8 cellular contexts compared by ENCODE assay signal in genomic region chr1:154326546-154327465, GRCh38. TPM values are rescaled to one million over a fixed set of nuclear protein-coding genes. Genes with fewer than 3 reads are reported as not detected.
DNase-seq lines count a peak whose midpoint lies in the region; ATAC-seq, FAIRE-seq and TF ChIP-seq lines count a peak whose summit lies in the region.

No MANE protein-coding gene starts in this region.

- DNase-seq in A549 (ENCODE audit: low read depth in 1 of 2, low spot score in 1 of 2) (peak in 1 of 2 experiments; percentile 40), HFF-Myc (ENCODE audit: extremely low read depth, low read depth) (peak; percentile 57), left ventricle myocardium superior (peak; percentile 54), SW480 (ENCODE audit: low spot score) (no peak)
- no peak for DNase-seq in activated T-helper 2 cell treated with anti-CD3 and anti-CD28 coated beads, Interferon-gamma antibody, Interleukin-2, Interleukin-4, amounts not matched to agents 10 μg/mL and 5 μg/mL and 100 μg/mL, durations not matched to agents 14 hours and 24 hours and 36 hours (ENCODE audit: low spot score)
- no peak for DNase-seq in stimulated activated effector memory CD8-positive, alpha-beta T cell treated with anti-CD3 and anti-CD28 coated beads, Interleukin-12 subunit alpha, Interleukin-12 subunit beta, amount 100 ng/mL, for 72 hours (ENCODE audit: low spot score in 2 of 2)

- H3K27me3 Mint-ChIP-seq in activated T-helper 2 cell treated with anti-CD3 and anti-CD28 coated beads, Interferon-gamma antibody, Interleukin-2, Interleukin-4, amounts not matched to agents 10 μg/mL and 5 μg/mL and 100 μg/mL, durations not matched to agents 14 hours and 24 hours and 36 hours (ENCODE audit: low read depth) = peaks cover 12% of the 10 kb centered on the region

- intact Hi-C loops in activated T-helper 2 cell treated with anti-CD3 and anti-CD28 coated beads, Interferon-gamma antibody, Interleukin-2, Interleukin-4, amounts not matched to agents 10 μg/mL and 5 μg/mL and 100 μg/mL, durations not matched to agents 14 hours and 24 hours and 36 hours (cut with micrococcal nuclease) = loop anchor here (5.0 to 10.0 kb wide), 3 partner anchors 145 to 628 kb away; partner anchors contain the start of genes PBXIP1 and UBE2Q1
- intact Hi-C loops in left ventricle myocardium superior (cut with micrococcal nuclease) = no loop called here

- ATAC-seq in A549 = peak; percentile 15 to 25
- peak; percentile 10 for ATAC-seq in left ventricle myocardium superior
- ATAC-seq in stimulated activated effector memory CD8-positive, alpha-beta T cell treated with anti-CD3 and anti-CD28 coated beads, Interleukin-12 subunit alpha, Interleukin-12 subunit beta, amount 100 ng/mL, for 72 hours = no peak
- ATAC-seq in GM18505 (IDR thresholded peaks at IDR 0.05; ENCODE audit: unreplicated experiment) = no peak
- ATAC-seq in GM19452 (IDR thresholded peaks at IDR 0.05; ENCODE audit: unreplicated experiment) = no peak

- H3K9me3 Mint-ChIP-seq in activated T-helper 2 cell treated with anti-CD3 and anti-CD28 coated beads, Interferon-gamma antibody, Interleukin-2, Interleukin-4, amounts not matched to agents 10 μg/mL and 5 μg/mL and 100 μg/mL, durations not matched to agents 14 hours and 24 hours and 36 hours = no peaks in the 10 kb centered on the region
- H3K9me3 Mint-ChIP-seq in stimulated activated effector memory CD8-positive, alpha-beta T cell treated with anti-CD3 and anti-CD28 coated beads, Interleukin-12 subunit alpha, Interleukin-12 subunit beta, amount 100 ng/mL, for 72 hours = no peaks in the 10 kb centered on the region

- TF ChIP-seq CTCF in A549 (IDR thresholded peaks at IDR 0.05) = no peak; the same call in 1 of the 3 replicates
- no peak for TF ChIP-seq CTCF in HFF-Myc (IDR thresholded peaks at IDR 0.05; ENCODE audit: low read depth, low read length, missing control alignments)

- TF ChIP-seq EP300 in A549 (IDR thresholded peaks at IDR 0.05) = no peak

- FAIRE-seq in A549 (lab: Jason Lieb, UNC) = no peak

- peak overlapping the region; percentile 83 for H3K27ac Mint-ChIP-seq in activated T-helper 2 cell treated with anti-CD3 and anti-CD28 coated beads, Interferon-gamma antibody, Interleukin-2, Interleukin-4, amounts not matched to agents 10 μg/mL and 5 μg/mL and 100 μg/mL, durations not matched to agents 14 hours and 24 hours and 36 hours
- peak overlapping the region; percentile 91 for H3K27ac Mint-ChIP-seq in stimulated activated effector memory CD8-positive, alpha-beta T cell treated with anti-CD3 and anti-CD28 coated beads, Interleukin-12 subunit alpha, Interleukin-12 subunit beta, amount 100 ng/mL, for 72 hours

- H3K4me1 ChIP-seq in A549 = peaks cover 12% of the 10 kb centered on the region

- TF ChIP-seq POLR2A in A549 (IDR thresholded peaks at IDR 0.05; ENCODE audit: low read length) (no peak), GM18505 (IDR thresholded peaks at IDR 0.05; ENCODE audit: borderline replicate concordance, extremely low read depth, insufficient read depth, insufficient read length) (no peak)

- POLR2A ChIA-PET in A549 (lab: Yijun Ruan, JAX) = interaction anchor here (2.5 kb wide), 1 partner anchor 9 kb away, joined by 11 read pairs; no protein-coding TSS in a partner anchor

- CTCF ChIA-PET in A549 (lab: Yijun Ruan, JAX) = interaction anchor here (0.6 to 13.9 kb wide), 33 partner anchors 10 to 451 kb away, joined by 3 to 268 read pairs (median 3); no protein-coding TSS in a partner anchor

- H3K4me2 ChIP-seq in A549 = peak overlapping the region; percentile 91

- H3K4me3 Mint-ChIP-seq in activated T-helper 2 cell treated with anti-CD3 and anti-CD28 coated beads, Interferon-gamma antibody, Interleukin-2, Interleukin-4, amounts not matched to agents 10 μg/mL and 5 μg/mL and 100 μg/mL, durations not matched to agents 14 hours and 24 hours and 36 hours (ENCODE audit: low read depth) = peak overlapping the region; percentile 93
- H3K4me3 Mint-ChIP-seq in stimulated activated effector memory CD8-positive, alpha-beta T cell treated with anti-CD3 and anti-CD28 coated beads, Interleukin-12 subunit alpha, Interleukin-12 subunit beta, amount 100 ng/mL, for 72 hours = peak overlapping the region; percentile 91

- H3K4me3 ChIP-seq in A549 (peak overlapping the region; percentile 94), HFF-Myc (replicated peaks; ENCODE audit: low read depth, low read length) (peak overlapping the region; percentile 86)

- H3K36me3 Mint-ChIP-seq in activated T-helper 2 cell treated with anti-CD3 and anti-CD28 coated beads, Interferon-gamma antibody, Interleukin-2, Interleukin-4, amounts not matched to agents 10 μg/mL and 5 μg/mL and 100 μg/mL, durations not matched to agents 14 hours and 24 hours and 36 hours (ENCODE audit: low read depth) = peaks cover 19% of the 10 kb centered on the region
- H3K36me3 Mint-ChIP-seq in stimulated activated effector memory CD8-positive, alpha-beta T cell treated with anti-CD3 and anti-CD28 coated beads, Interleukin-12 subunit alpha, Interleukin-12 subunit beta, amount 100 ng/mL, for 72 hours = peaks cover 28% of the 10 kb centered on the region

- WGBS in A549 (ENCODE audit: missing lambda C conversion rate) = 65% methylated on average over 6 of the region's 6 CpGs

- peak overlapping the region; percentile 91 to 95 for H3K27ac ChIP-seq in A549

- H3K9me3 ChIP-seq in A549 = no peaks in the 10 kb centered on the region

- TF ChIP-seq RAD21 in A549 (conservative IDR thresholded peaks at IDR 0.05 in 1 of 2, IDR thresholded peaks at IDR 0.05 in 1 of 2) = no peak

- H3K4me1 Mint-ChIP-seq in activated T-helper 2 cell treated with anti-CD3 and anti-CD28 coated beads, Interferon-gamma antibody, Interleukin-2, Interleukin-4, amounts not matched to agents 10 μg/mL and 5 μg/mL and 100 μg/mL, durations not matched to agents 14 hours and 24 hours and 36 hours (ENCODE audit: low read depth) = peaks cover 46% of the 10 kb centered on the region
- peaks cover 58% of the 10 kb centered on the region for H3K4me1 Mint-ChIP-seq in stimulated activated effector memory CD8-positive, alpha-beta T cell treated with anti-CD3 and anti-CD28 coated beads, Interleukin-12 subunit alpha, Interleukin-12 subunit beta, amount 100 ng/mL, for 72 hours

TF ChIP-seq in A549, 52 proteins besides CTCF, POLR2A, EP300 and RAD21 (continues in another document):
- TF ChIP-seq HOXB13 (CRISPR knock-in tag; IDR thresholded peaks at IDR 0.05; ENCODE audit: low read depth) (no peak), REST (IDR thresholded peaks at IDR 0.05) (no peak)

RNA-seq across cellular contexts. Expression of gene ATP8B2, which starts 1.5 kb away (rescaled TPM):
- 12.7 and 17.2 TPM in 2 replicates for polyA plus RNA-seq in A549 (2011; rRNA removed)
- 19.2 and 28.5 TPM in 2 replicates for polyA plus RNA-seq in A549 (2012; cell fraction: cytosol; rRNA removed)
- 50.9 and 58.8 TPM in 2 replicates for polyA plus RNA-seq in A549 (2012; cell fraction: nucleus; rRNA removed)
- polyA plus RNA-seq in A549 (2017; fragmentation: RNase III; extraction: RNeasy Plus Mini Kit Qiagen cat#74134 plus additional on column Dnase treatment) = 13.2 to 17.6 TPM (median 17.5 TPM) in 3 replicates
- polyA minus RNA-seq in A549 (2011; rRNA and poly(A)+ RNA removed) = 15.9 and 26.7 TPM in 2 replicates
- total RNA-seq in activated T-helper 2 cell treated with anti-CD3 and anti-CD28 coated beads, Interferon-gamma antibody, Interleukin-2, Interleukin-4, amounts not matched to agents 10 μg/mL and 5 μg/mL and 100 μg/mL, durations not matched to agents 14 hours and 24 hours and 36 hours = 44.0 and 47.0 TPM in 2 replicates
- 9.2 TPM for total RNA-seq in left ventricle myocardium superior

RNA-seq across cellular contexts. Expression of gene AQP10, which starts 5.9 kb away (rescaled TPM):
- polyA plus RNA-seq in A549 (2011; rRNA removed) = not detected in 2 replicates
- not detected in 2 replicates for polyA plus RNA-seq in A549 (2012; cell fraction: cytosol; rRNA removed)
- polyA plus RNA-seq in A549 (2012; cell fraction: nucleus; rRNA removed) = not detected in 2 replicates
- polyA plus RNA-seq in A549 (2017; fragmentation: RNase III; extraction: RNeasy Plus Mini Kit Qiagen cat#74134 plus additional on column Dnase treatment) = not detected in 3 replicates
- polyA minus RNA-seq in A549 (2011; rRNA and poly(A)+ RNA removed) = not detected in 2 replicates
- not detected in 2 replicates for total RNA-seq in activated T-helper 2 cell treated with anti-CD3 and anti-CD28 coated beads, Interferon-gamma antibody, Interleukin-2, Interleukin-4, amounts not matched to agents 10 μg/mL and 5 μg/mL and 100 μg/mL, durations not matched to agents 14 hours and 24 hours and 36 hours
- total RNA-seq in left ventricle myocardium superior = 0.27 TPM

RNA-seq across cellular contexts. Expression of gene HAX1, which starts 54.4 kb away (rescaled TPM):
- polyA plus RNA-seq in A549 (2011; rRNA removed) (123 and 130 TPM in 2 replicates), A549 (2017; fragmentation: RNase III; extraction: RNeasy Plus Mini Kit Qiagen cat#74134 plus additional on column Dnase treatment) (75.2 to 83.8 TPM (median 78.4 TPM) in 3 replicates)
- 96.6 and 104 TPM in 2 replicates for polyA plus RNA-seq in A549 (2012; cell fraction: cytosol; rRNA removed)
- polyA plus RNA-seq in A549 (2012; cell fraction: nucleus; rRNA removed) = 61.2 and 85.7 TPM in 2 replicates
- 73.1 and 88.4 TPM in 2 replicates for polyA minus RNA-seq in A549 (2011; rRNA and poly(A)+ RNA removed)
- total RNA-seq in activated T-helper 2 cell treated with anti-CD3 and anti-CD28 coated beads, Interferon-gamma antibody, Interleukin-2, Interleukin-4, amounts not matched to agents 10 μg/mL and 5 μg/mL and 100 μg/mL, durations not matched to agents 14 hours and 24 hours and 36 hours = 112 and 113 TPM in 2 replicates
- 181 TPM for total RNA-seq in left ventricle myocardium superior

Comparison
In these comparisons a context has a peak if more than half of its experiments do, and no peak if none do; other contexts are left out.
1. ATAC-seq: peak in A549 (2 of 2) and left ventricle myocardium superior (single experiment); none in stimulated activated effector memory CD8-positive, alpha-beta T cell treated with anti-CD3 and anti-CD28 coated beads, Interleukin-12 subunit alpha, Interleukin-12 subunit beta, amount 100 ng/mL, for 72 hours (single experiment), GM18505 (single experiment) and GM19452 (single experiment).
2. DNase-seq: peak in HFF-Myc (single experiment) and left ventricle myocardium superior (single experiment); none in activated T-helper 2 cell treated with anti-CD3 and anti-CD28 coated beads, Interferon-gamma antibody, Interleukin-2, Interleukin-4, amounts not matched to agents 10 μg/mL and 5 μg/mL and 100 μg/mL, durations not matched to agents 14 hours and 24 hours and 36 hours (single experiment), stimulated activated effector memory CD8-positive, alpha-beta T cell treated with anti-CD3 and anti-CD28 coated beads, Interleukin-12 subunit alpha, Interleukin-12 subunit beta, amount 100 ng/mL, for 72 hours (0 of 2) and SW480 (single experiment).